Comparison of ENCODE assay signal across 36 cellular contexts in genomic region chr10:81817611-81818160, GRCh38. TPM values are rescaled to one million over a fixed set of nuclear protein-coding genes. Genes with fewer than 3 reads are reported as not detected.
"Had no signal": no experiment of that assay in that cellular context is flagged by ENCODE, and none has a peak within 500 bp of the region (broad histone marks: within the 10 kb centered on the region; RNA-seq: fewer than 3 reads in every experiment).

No MANE protein-coding gene starts in this region.

- H3K36me3 ChIP-seq: adrenal gland, esophagus muscularis mucosa, gastrocnemius medialis, WERI-Rb-1 had no signal

- H3K27me3 Mint-ChIP-seq: activated B cell treated with CpG ODN at 0.5 μM for 24 hours; activated CD8-positive, alpha-beta T cell treated with anti-CD3 and anti-CD28 coated beads for 36 hours; activated naive CD4-positive, alpha-beta T cell treated with anti-CD3 and anti-CD28 coated beads, Interleukin-2, amount 50 U/mL, for 24 hours; activated naive CD8-positive, alpha-beta T cell treated with anti-CD3 and anti-CD28 coated beads for 36 hours; activated naive CD8-positive, alpha-beta T cell treated with anti-CD3 and anti-CD28 coated beads, Interleukin-2, amount 50 U/mL, for 24 hours; T-cell had no signal

- H3K27ac ChIP-seq: adrenal gland, body of pancreas, dorsolateral prefrontal cortex, esophagus muscularis mucosa, foreskin keratinocyte, gastrocnemius medialis, WERI-Rb-1 had no signal

- H3K27me3 ChIP-seq: adrenal gland, body of pancreas, dorsolateral prefrontal cortex, esophagus muscularis mucosa, foreskin keratinocyte, gastrocnemius medialis had no signal

- H3K27ac Mint-ChIP-seq: activated B cell treated with CpG ODN at 0.5 μM for 24 hours; activated CD8-positive, alpha-beta T cell treated with anti-CD3 and anti-CD28 coated beads for 36 hours; activated naive CD4-positive, alpha-beta T cell treated with anti-CD3 and anti-CD28 coated beads for 36 hours; activated naive CD4-positive, alpha-beta T cell treated with anti-CD3 and anti-CD28 coated beads, Interleukin-2, amount 50 U/mL, for 24 hours; activated naive CD8-positive, alpha-beta T cell treated with anti-CD3 and anti-CD28 coated beads for 36 hours; activated naive CD8-positive, alpha-beta T cell treated with anti-CD3 and anti-CD28 coated beads, Interleukin-2, amount 50 U/mL, for 24 hours; activated T-helper 1 cell treated with anti-CD3 and anti-CD28 coated beads, Interleukin-12 subunit alpha, Interleukin-12 subunit beta, Interleukin-2, Interleukin-4 antibody, amounts not matched to agents 30 ng/mL and 10 ng/mL and 1 ng/mL, durations not matched to agents 14 hours and 24 hours and 36 hours; activated T-helper 2 cell treated with anti-CD3 and anti-CD28 coated beads, Interferon-gamma antibody, Interleukin-2, Interleukin-4, amounts not matched to agents 10 μg/mL and 5 μg/mL and 100 μg/mL, durations not matched to agents 14 hours and 24 hours and 36 hours; T-cell; T-helper 1 cell treated with Interleukin-12 subunit alpha and Interleukin-12 subunit beta and Interleukin-4 antibody, amounts not matched to agents 30 μg/mL and 1 μg/mL, for 36 hours had no signal

- H3K4me1 Mint-ChIP-seq: activated B cell treated with CpG ODN at 0.5 μM for 24 hours; activated naive CD4-positive, alpha-beta T cell treated with anti-CD3 and anti-CD28 coated beads, Interleukin-2, amount 50 U/mL, for 24 hours; activated naive CD8-positive, alpha-beta T cell treated with anti-CD3 and anti-CD28 coated beads for 36 hours; activated naive CD8-positive, alpha-beta T cell treated with anti-CD3 and anti-CD28 coated beads, Interleukin-2, amount 50 U/mL, for 24 hours; T-cell had no signal

- H3K9me3 ChIP-seq: adrenal gland, body of pancreas, gastrocnemius medialis had no signal

- FAIRE-seq: colon had no signal

- DNase-seq: activated B cell treated with CpG ODN at 0.5 μM for 24 hours; activated CD4-positive, alpha-beta T cell treated with anti-CD3 and anti-CD28 coated beads for 48 hours; activated CD4-positive, alpha-beta T cell treated with anti-CD3 and anti-CD28 coated beads, Interleukin-2, amount 50 U/mL, for 1 hour; activated CD4-positive, alpha-beta T cell treated with anti-CD3 and anti-CD28 coated beads, Interleukin-2, amount 50 U/mL, for 48 hours; activated CD8-positive, alpha-beta memory T cell treated with anti-CD3 and anti-CD28 coated beads for 24 hours; activated CD8-positive, alpha-beta T cell treated with anti-CD3 and anti-CD28 coated beads for 36 hours; activated effector memory CD4-positive, alpha-beta T cell treated with anti-CD3 and anti-CD28 coated beads, Interleukin-2, amount 50 U/mL, for 16 hours; activated naive CD4-positive, alpha-beta T cell treated with anti-CD3 and anti-CD28 coated beads for 36 hours; activated naive CD8-positive, alpha-beta T cell treated with anti-CD3 and anti-CD28 coated beads for 36 hours; activated naive CD8-positive, alpha-beta T cell treated with anti-CD3 and anti-CD28 coated beads, Interleukin-2, amount 50 U/mL, for 24 hours; activated T-cell treated with anti-CD3 and anti-CD28 coated beads, Interleukin-2, amount 50 U/mL, for 4 hours; adrenal gland; amygdala; aorta; body of pancreas; caudate nucleus; cortex of kidney; dorsolateral prefrontal cortex; effector memory CD4-positive, alpha-beta T cell; erythroblast; foreskin keratinocyte; gastrocnemius medialis; glutamatergic neuron; SW 1271; T-cell; T1000; WERI-Rb-1 had no signal

- H3K4me3 Mint-ChIP-seq: activated B cell treated with CpG ODN at 0.5 μM for 24 hours; activated CD8-positive, alpha-beta T cell treated with anti-CD3 and anti-CD28 coated beads for 36 hours; activated naive CD4-positive, alpha-beta T cell treated with anti-CD3 and anti-CD28 coated beads for 36 hours; activated naive CD4-positive, alpha-beta T cell treated with anti-CD3 and anti-CD28 coated beads, Interleukin-2, amount 50 U/mL, for 24 hours; activated naive CD8-positive, alpha-beta T cell treated with anti-CD3 and anti-CD28 coated beads for 36 hours; activated naive CD8-positive, alpha-beta T cell treated with anti-CD3 and anti-CD28 coated beads, Interleukin-2, amount 50 U/mL, for 24 hours; activated T-cell treated with anti-CD3 and anti-CD28 coated beads, Interleukin-2, amount 50 U/mL, for 4 hours; activated T-helper 1 cell treated with anti-CD3 and anti-CD28 coated beads, Interleukin-12 subunit alpha, Interleukin-12 subunit beta, Interleukin-2, Interleukin-4 antibody, amounts not matched to agents 30 ng/mL and 10 ng/mL and 1 ng/mL, durations not matched to agents 14 hours and 24 hours and 36 hours; T-cell; T-helper 1 cell treated with Interleukin-12 subunit alpha and Interleukin-12 subunit beta and Interleukin-4 antibody, amounts not matched to agents 30 μg/mL and 1 μg/mL, for 36 hours had no signal

- H3K9me3 Mint-ChIP-seq: activated B cell treated with CpG ODN at 0.5 μM for 24 hours; activated naive CD4-positive, alpha-beta T cell treated with anti-CD3 and anti-CD28 coated beads, Interleukin-2, amount 50 U/mL, for 24 hours; activated naive CD8-positive, alpha-beta T cell treated with anti-CD3 and anti-CD28 coated beads for 36 hours; activated naive CD8-positive, alpha-beta T cell treated with anti-CD3 and anti-CD28 coated beads, Interleukin-2, amount 50 U/mL, for 24 hours; activated T-cell treated with anti-CD3 and anti-CD28 coated beads, Interleukin-2, amount 50 U/mL, for 4 hours; activated T-helper 1 cell treated with anti-CD3 and anti-CD28 coated beads, Interleukin-12 subunit alpha, Interleukin-12 subunit beta, Interleukin-2, Interleukin-4 antibody, amounts not matched to agents 30 ng/mL and 10 ng/mL and 1 ng/mL, durations not matched to agents 14 hours and 24 hours and 36 hours; activated T-helper 2 cell treated with anti-CD3 and anti-CD28 coated beads, Interferon-gamma antibody, Interleukin-2, Interleukin-4, amounts not matched to agents 10 μg/mL and 5 μg/mL and 100 μg/mL, durations not matched to agents 14 hours and 24 hours and 36 hours; T-helper 1 cell treated with Interleukin-12 subunit alpha and Interleukin-12 subunit beta and Interleukin-4 antibody, amounts not matched to agents 30 μg/mL and 1 μg/mL, for 36 hours had no signal

- H3K4me1 ChIP-seq: adrenal gland, body of pancreas, esophagus muscularis mucosa, foreskin keratinocyte, gastrocnemius medialis had no signal

- ATAC-seq: activated CD4-positive, CD25-positive, alpha-beta regulatory T cell treated with anti-CD3 and anti-CD28 coated beads, Interleukin-2, amount 50 U/mL, for 24 hours; activated CD8-positive, alpha-beta T cell treated with anti-CD3 and anti-CD28 coated beads for 36 hours; activated naive CD8-positive, alpha-beta T cell treated with anti-CD3 and anti-CD28 coated beads, Interleukin-2, amount 50 U/mL, for 24 hours; activated T-cell treated with anti-CD3 and anti-CD28 coated beads, Interleukin-2, amount 50 U/mL, for 4 hours; body of pancreas; foreskin keratinocyte; gastrocnemius medialis; T-cell had no signal

- H3K36me3 Mint-ChIP-seq: activated naive CD4-positive, alpha-beta T cell treated with anti-CD3 and anti-CD28 coated beads, Interleukin-2, amount 50 U/mL, for 24 hours; activated naive CD8-positive, alpha-beta T cell treated with anti-CD3 and anti-CD28 coated beads for 36 hours; T-cell had no signal

- H3K4me3 ChIP-seq: adrenal gland, body of pancreas, dorsolateral prefrontal cortex, esophagus muscularis mucosa, gastrocnemius medialis had no signal

RNA-seq across cellular contexts. Expression of gene NRG3, which starts 57.3 kb away (rescaled TPM):
- total RNA-seq: activated B cell treated with CpG ODN at 0.5 μM for 24 hours; activated CD8-positive, alpha-beta T cell treated with anti-CD3 and anti-CD28 coated beads for 36 hours; activated naive CD4-positive, alpha-beta T cell treated with anti-CD3 and anti-CD28 coated beads for 36 hours; activated naive CD8-positive, alpha-beta T cell treated with anti-CD3 and anti-CD28 coated beads for 36 hours; activated T-cell treated with anti-CD3 and anti-CD28 coated beads, Interleukin-2, amount 50 U/mL, for 4 hours; activated T-helper 1 cell treated with anti-CD3 and anti-CD28 coated beads, Interleukin-12 subunit alpha, Interleukin-12 subunit beta, Interleukin-2, Interleukin-4 antibody, amounts not matched to agents 30 ng/mL and 10 ng/mL and 1 ng/mL, durations not matched to agents 14 hours and 24 hours and 36 hours; activated T-helper 2 cell treated with anti-CD3 and anti-CD28 coated beads, Interferon-gamma antibody, Interleukin-2, Interleukin-4, amounts not matched to agents 10 μg/mL and 5 μg/mL and 100 μg/mL, durations not matched to agents 14 hours and 24 hours and 36 hours; chondrocyte; foreskin keratinocyte; gastrocnemius medialis; T-helper 2 cell treated with Interferon-gamma antibody and Interleukin-4, amounts not matched to agents 100 ng/mL and 5 ng/mL, for 36 hours had no signal
- polyA plus RNA-seq: foreskin keratinocyte had no signal
